11 cellular contexts compared by ENCODE assay signal in the genomic region with DNA sequence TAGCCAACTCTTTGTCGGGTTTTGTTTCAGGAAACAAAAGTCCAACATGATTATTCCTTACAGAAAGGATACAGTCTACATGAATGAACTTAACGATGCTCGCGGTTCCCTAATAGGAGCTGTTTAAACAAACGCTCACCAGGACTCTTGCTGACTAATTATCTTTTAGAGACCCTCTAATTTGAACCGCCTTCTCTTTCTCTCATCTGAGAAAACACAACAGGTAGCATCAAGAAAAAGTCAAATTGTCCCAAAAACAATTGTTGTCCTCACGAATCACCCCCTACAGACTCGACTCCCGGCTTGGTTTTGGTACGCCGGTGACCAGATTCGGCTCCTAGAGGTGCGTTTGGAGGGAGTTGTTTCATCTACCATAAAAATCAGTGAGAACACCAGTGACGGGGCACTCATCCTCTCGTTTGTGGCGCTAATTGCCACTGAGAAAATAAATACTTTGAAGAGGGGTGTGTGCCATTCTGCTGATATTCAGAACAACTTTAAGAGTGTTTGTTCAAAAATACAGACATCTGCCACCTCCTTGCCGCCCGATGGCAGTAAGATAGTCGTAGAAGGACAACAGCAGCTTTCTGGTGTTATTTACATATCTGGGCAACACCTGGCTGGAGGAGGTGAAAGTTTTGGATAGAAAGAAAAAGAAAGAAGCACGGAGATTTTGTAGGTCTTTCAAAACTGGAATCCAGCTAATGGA. TPM values are rescaled to one million over a fixed set of nuclear protein-coding genes. Genes with fewer than 3 reads are reported as not detected.
DNase-seq lines count a peak whose midpoint lies in the region; ATAC-seq, FAIRE-seq and TF ChIP-seq lines count a peak whose summit lies in the region.
"Had no signal": no experiment of that assay in that cellular context is flagged by ENCODE, and none has a peak within 500 bp of the region (broad histone marks: within the 10 kb centered on the region; RNA-seq: fewer than 3 reads in every experiment).

No MANE protein-coding gene starts in this region.

- TF ChIP-seq CTCF in A673 (conservative IDR thresholded peaks at IDR 0.05; ENCODE audit: low read depth, low read length), result no peak

- no TSS peak for BruUV-seq in A673 (replicated peaks; lab: Mats Ljungman, UMichigan)

- FAIRE-seq in RCC 7860 (lab: Jason Lieb, UNC), result no peak

- peaks cover 83% of the 10 kb centered on the region for H3K27me3 Mint-ChIP-seq in T-helper 17 cell

- H3K4me1 Mint-ChIP-seq in T-helper 17 cell, result peaks cover 2% of the 10 kb centered on the region

- H3K36me3 ChIP-seq in A673 (ENCODE audit: insufficient read depth, low read length, poor library complexity, severe bottlenecking), result no peaks in the 10 kb centered on the region

- no peaks in the 10 kb centered on the region for H3K36me3 Mint-ChIP-seq in T-helper 17 cell (ENCODE audit: low read depth)

- POLR2A ChIA-PET in A673 (lab: Charles Lee; ENCODE audit: low non-redundant PET), result no interaction called here

- H3K4me1 ChIP-seq in A673 (ENCODE audit: insufficient read depth, low read length, poor library complexity, severe bottlenecking), result peaks cover 4% of the 10 kb centered on the region
- H3K4me1 ChIP-seq: foreskin keratinocyte had no signal

- no peak overlapping the region for H3K27ac ChIP-seq in A673 (ENCODE audit: low read depth, low read length, poor library complexity, severe bottlenecking)
- H3K27ac ChIP-seq: foreskin keratinocyte had no signal

- intact Hi-C loops in A673 (cut with micrococcal nuclease; ENCODE audit: unreplicated experiment), result no loop called here

- H3K27me3 ChIP-seq in A673 (replicated peaks; ENCODE audit: insufficient read depth, low read depth, low read length, poor library complexity), result peaks cover 30% of the 10 kb centered on the region

- H3K9me3 ChIP-seq in A673 (ENCODE audit: low read depth, low read length, poor library complexity, severe bottlenecking) (no peaks in the 10 kb centered on the region), T-helper 17 cell (ENCODE audit: control insufficient read depth, low read length, poor library complexity, severe bottlenecking) (peaks cover 28% of the 10 kb centered on the region)

- CTCF ChIA-PET in A673 (lab: Charles Lee), result interaction anchor here (0.6 kb wide), 1 partner anchor 204 kb away, joined by 3 read pairs; no protein-coding TSS in a partner anchor

- peak overlapping the region; percentile 53 for H3K4me3 Mint-ChIP-seq in T-helper 17 cell
- H3K4me3 Mint-ChIP-seq: central memory CD8-positive, alpha-beta T cell had no signal

- no peak for DNase-seq in A673 (ENCODE audit: low spot score)
- peak; percentile 56 for DNase-seq in EH (ENCODE audit: low read depth)
- no peak for DNase-seq in T-helper 17 cell
- DNase-seq in islet precursor cell, result peak; percentile 38
- DNase-seq in RCC 7860 (ENCODE audit: low spot score), result no peak
- DNase-seq in activated T-cell treated with anti-CD3 and anti-CD28 coated beads for 4 hours, result no peak
- DNase-seq: foreskin keratinocyte, KBM-7 had no signal

- ATAC-seq in T-helper 17 cell (no peak), HG03378 (IDR thresholded peaks at IDR 0.05; ENCODE audit: unreplicated experiment) (no peak), GM18868 (IDR thresholded peaks at IDR 0.05; ENCODE audit: unreplicated experiment) (no peak)

- peak overlapping the region; percentile 64 for H3K4me3 ChIP-seq in A673 (ENCODE audit: low read depth, low read length, poor library complexity, severe bottlenecking)

- peak overlapping the region; percentile 63 for H3K27ac Mint-ChIP-seq in T-helper 17 cell

RNA-seq across cellular contexts. Expression of gene SIM1, which starts 1.1 kb away (rescaled TPM):
- total RNA-seq in A673 (2021) (0.17 and 0.22 TPM in 2 replicates), T-helper 17 cell (not detected)
- total RNA-seq: foreskin keratinocyte had no signal

Comparison
In these comparisons a context has a peak if more than half of its experiments do, and no peak if none do; other contexts are left out.
1. DNase-seq: peak in EH (single experiment) and islet precursor cell (single experiment); none in A673 (single experiment), T-helper 17 cell (0 of 3), RCC 7860 (single experiment) and activated T-cell treated with anti-CD3 and anti-CD28 coated beads for 4 hours (single experiment).